ENCODE assay signal across 21 cellular contexts in genomic region chrX:78357342-78358055, GRCh38. TPM values are rescaled to one million over a fixed set of nuclear protein-coding genes. Genes with fewer than 3 reads are reported as not detected.
DNase-seq lines count a peak whose midpoint lies in the region; ATAC-seq, FAIRE-seq and TF ChIP-seq lines count a peak whose summit lies in the region.
"Had no signal": no experiment of that assay in that cellular context is flagged by ENCODE, and none has a peak within 500 bp of the region (broad histone marks: within the 10 kb centered on the region; RNA-seq: fewer than 3 reads in every experiment).

No MANE protein-coding gene starts in this region.

- no peak for TF ChIP-seq RAD21 in A549 (conservative IDR thresholded peaks at IDR 0.05 in 1 of 2, IDR thresholded peaks at IDR 0.05 in 1 of 2)

- POLR2A ChIA-PET in A549 (lab: Yijun Ruan, JAX) (no interaction called here), T-cell (lab: Charles Lee) (no interaction called here)

- FAIRE-seq in A549 (lab: Jason Lieb, UNC) (peak; percentile 51), GM18507 (lab: Jason Lieb, UNC) (peak; percentile 57), bronchial epithelial cell (lab: Jason Lieb, UNC) (peak; percentile 79)

- 10% methylated on average over 4 of the region's 4 CpGs for WGBS in A549 (ENCODE audit: missing lambda C conversion rate)

- H3K9me3 Mint-ChIP-seq in mesothelial cell of epicardium (peaks cover 69% of the 10 kb centered on the region), progenitor cell of endocrine pancreas (ENCODE audit: low read depth) (peaks cover 36% of the 10 kb centered on the region), T-cell (peaks cover 0 to 4% (median under 1%) of the 10 kb centered on the region in 3 donors)

- no peaks in the 10 kb centered on the region for H3K27me3 Mint-ChIP-seq in mesothelial cell of epicardium (ENCODE audit: low read depth)
- H3K27me3 Mint-ChIP-seq in progenitor cell of endocrine pancreas = no peaks in the 10 kb centered on the region
- peaks cover 0 to 3% of the 10 kb centered on the region in 2 donors for H3K27me3 Mint-ChIP-seq in T-cell
- H3K27me3 Mint-ChIP-seq: B cell; CD4-positive, alpha-beta memory T cell; IgD-negative memory B cell had no signal

- no peak overlapping the region for H3K4me2 ChIP-seq in A549

- H3K27ac ChIP-seq in A549 = no peak overlapping the region

- no peak overlapping the region for H3K4me3 ChIP-seq in A549
- H3K4me3 ChIP-seq in bronchial epithelial cell (ENCODE audit: low read depth, low read length) = no peak overlapping the region

- no peaks in the 10 kb centered on the region for H3K27me3 ChIP-seq in bronchial epithelial cell (ENCODE audit: control insufficient read depth, insufficient read depth, low read length)

- DNase-seq in A549 (ENCODE audit: low read depth in 1 of 2, low spot score in 1 of 2) = no peak
- no peak for DNase-seq in GM18507 (ENCODE audit: extremely low spot score, insufficient read length, low read depth)
- DNase-seq in bronchial epithelial cell (ENCODE audit: low read depth) = peak; percentile 92
- DNase-seq in mesothelial cell of epicardium (ENCODE audit: low spot score in 2 of 2, unreplicated experiment in 2 of 2) = no peak
- DNase-seq in progenitor cell of endocrine pancreas (ENCODE audit: low spot score, unreplicated experiment) = no peak
- no peak for DNase-seq in T-cell
- DNase-seq: CD4-positive, alpha-beta memory T cell; DND-41; GF-D8; H9; MV-4-11; NCI-H1436; NCI-H2081; NCI-H2227 treated with DMSO at 0.1 percent for 48 hours; NCI-H526; NK-92 treated with Interleukin-12 subunit alpha and Interleukin-12 subunit beta, amount 100 ng/mL, for 24 hours had no signal

- no peaks in the 10 kb centered on the region for H3K9me3 ChIP-seq in A549

- H3K4me3 Mint-ChIP-seq in mesothelial cell of epicardium (no peak overlapping the region), progenitor cell of endocrine pancreas (ENCODE audit: low read depth) (no peak overlapping the region), T-cell (no peak overlapping the region)
- H3K4me3 Mint-ChIP-seq: B cell; CD4-positive, alpha-beta memory T cell; H9; IgD-negative memory B cell had no signal

- H3K27ac Mint-ChIP-seq in mesothelial cell of epicardium = peak overlapping the region; percentile 2
- H3K27ac Mint-ChIP-seq in progenitor cell of endocrine pancreas = no peak overlapping the region
- H3K27ac Mint-ChIP-seq in T-cell = no peak overlapping the region
- H3K27ac Mint-ChIP-seq: B cell; CD4-positive, alpha-beta memory T cell; H9; IgD-negative memory B cell had no signal

- no peak for TF ChIP-seq EP300 in A549 (IDR thresholded peaks at IDR 0.05)

- no peaks in the 10 kb centered on the region for H3K36me3 Mint-ChIP-seq in mesothelial cell of epicardium
- H3K36me3 Mint-ChIP-seq in progenitor cell of endocrine pancreas (ENCODE audit: insufficient read depth) = no peaks in the 10 kb centered on the region
- no peaks in the 10 kb centered on the region for H3K36me3 Mint-ChIP-seq in T-cell
- H3K36me3 Mint-ChIP-seq: CD4-positive, alpha-beta memory T cell had no signal

- CTCF ChIA-PET in A549 (lab: Yijun Ruan, JAX) = no interaction called here
- CTCF ChIA-PET in T-cell (lab: Charles Lee) = no interaction called here

- H3K36me3 ChIP-seq in bronchial epithelial cell (ENCODE audit: control insufficient read depth, insufficient read depth, low read length) = no peaks in the 10 kb centered on the region

- no peak for TF ChIP-seq POLR2A in A549 (IDR thresholded peaks at IDR 0.05; ENCODE audit: low read length)

- no peaks in the 10 kb centered on the region for H3K4me1 ChIP-seq in A549

- ATAC-seq in A549 (no peak), T-cell (replicated peaks in 1 of 4) (no peak), GM19328 (IDR thresholded peaks at IDR 0.05; ENCODE audit: unreplicated experiment) (no peak)

- H3K4me1 Mint-ChIP-seq in mesothelial cell of epicardium = peaks cover 7% of the 10 kb centered on the region
- H3K4me1 Mint-ChIP-seq in progenitor cell of endocrine pancreas (ENCODE audit: low read depth) = no peaks in the 10 kb centered on the region
- peaks cover 0 to 4% (median 0%) of the 10 kb centered on the region in 3 donors for H3K4me1 Mint-ChIP-seq in T-cell
- H3K4me1 Mint-ChIP-seq: CD4-positive, alpha-beta memory T cell; H9 had no signal

- TF ChIP-seq CTCF in A549 (IDR thresholded peaks at IDR 0.05) (no peak), bronchial epithelial cell (IDR thresholded peaks at IDR 0.05; ENCODE audit: insufficient read depth, low read length, severe bottlenecking) (peak; percentile 37), mesothelial cell of epicardium (IDR thresholded peaks at IDR 0.05; ENCODE audit: unreplicated experiment) (no peak), progenitor cell of endocrine pancreas (IDR thresholded peaks at IDR 0.05; ENCODE audit: unreplicated experiment) (no peak)

TF ChIP-seq in A549, 52 proteins besides CTCF, POLR2A, EP300 and RAD21 (continues in another document):
- TF ChIP-seq RARB (CRISPR knock-in tag; IDR thresholded peaks at IDR 0.05) = no peak
- TF ChIP-seq CHD2 (IDR thresholded peaks at IDR 0.05; ENCODE audit: low read length, partially characterized antibody) = no peak
- TF ChIP-seq MAX (IDR thresholded peaks at IDR 0.05) = no peak
- no peak for TF ChIP-seq ATOH8 (CRISPR knock-in tag; IDR thresholded peaks at IDR 0.05; ENCODE audit: low read depth)
- no peak for TF ChIP-seq HMGXB4 (CRISPR knock-in tag; IDR thresholded peaks at IDR 0.05; ENCODE audit: borderline replicate concordance)
- no peak for TF ChIP-seq HOXB5 (CRISPR knock-in tag; IDR thresholded peaks at IDR 0.05)
- no peak for TF ChIP-seq HEYL (CRISPR knock-in tag; IDR thresholded peaks at IDR 0.05)
- TF ChIP-seq KDM1A (IDR thresholded peaks at IDR 0.05; ENCODE audit: low read depth) = no peak
- TF ChIP-seq ZNF302 (CRISPR knock-in tag; IDR thresholded peaks at IDR 0.05) = no peak
- no peak for TF ChIP-seq POLR2AphosphoS2 (conservative IDR thresholded peaks at IDR 0.05; ENCODE audit: low read length)
- no peak for TF ChIP-seq MAFK (IDR thresholded peaks at IDR 0.05; ENCODE audit: partially characterized antibody)
- no peak for TF ChIP-seq TFCP2L1 (CRISPR knock-in tag; IDR thresholded peaks at IDR 0.05)
- no peak for TF ChIP-seq ZSCAN20 (CRISPR knock-in tag; IDR thresholded peaks at IDR 0.05)
- TF ChIP-seq MYC (IDR thresholded peaks at IDR 0.05; ENCODE audit: borderline replicate concordance, low read length) = no peak
- TF ChIP-seq NPAS2 (CRISPR knock-in tag; IDR thresholded peaks at IDR 0.05; ENCODE audit: borderline replicate concordance) = no peak

RNA-seq across cellular contexts. Expression of gene CYSLTR1, which starts 30.1 kb away (rescaled TPM):
- polyA plus RNA-seq in A549 (2011; rRNA removed) (not detected in 2 replicates), A549 (2017; fragmentation: RNase III; extraction: RNeasy Plus Mini Kit Qiagen cat#74134 plus additional on column Dnase treatment) (not detected in 3 replicates)
- polyA plus RNA-seq in A549 (2012; cell fraction: cytosol; rRNA removed) = not detected in 2 replicates
- polyA plus RNA-seq in A549 (2012; cell fraction: nucleus; rRNA removed) = not detected in 2 replicates
- polyA minus RNA-seq in A549 (2011; rRNA and poly(A)+ RNA removed) = not detected in 2 replicates
- total RNA-seq in bronchial epithelial cell (not detected in 2 replicates), mesothelial cell of epicardium (0.54 to 0.68 TPM (median 0.62 TPM) in 3 replicates), progenitor cell of endocrine pancreas (0.09 TPM in 1 of 2 replicates, not detected in the other), T-cell (10 to 100 TPM; 10.6 to 17.9 (median 11.4) TPM)
- total RNA-seq: H9, HT-29, SK-MEL-5 had no signal
